In the genomic region with DNA sequence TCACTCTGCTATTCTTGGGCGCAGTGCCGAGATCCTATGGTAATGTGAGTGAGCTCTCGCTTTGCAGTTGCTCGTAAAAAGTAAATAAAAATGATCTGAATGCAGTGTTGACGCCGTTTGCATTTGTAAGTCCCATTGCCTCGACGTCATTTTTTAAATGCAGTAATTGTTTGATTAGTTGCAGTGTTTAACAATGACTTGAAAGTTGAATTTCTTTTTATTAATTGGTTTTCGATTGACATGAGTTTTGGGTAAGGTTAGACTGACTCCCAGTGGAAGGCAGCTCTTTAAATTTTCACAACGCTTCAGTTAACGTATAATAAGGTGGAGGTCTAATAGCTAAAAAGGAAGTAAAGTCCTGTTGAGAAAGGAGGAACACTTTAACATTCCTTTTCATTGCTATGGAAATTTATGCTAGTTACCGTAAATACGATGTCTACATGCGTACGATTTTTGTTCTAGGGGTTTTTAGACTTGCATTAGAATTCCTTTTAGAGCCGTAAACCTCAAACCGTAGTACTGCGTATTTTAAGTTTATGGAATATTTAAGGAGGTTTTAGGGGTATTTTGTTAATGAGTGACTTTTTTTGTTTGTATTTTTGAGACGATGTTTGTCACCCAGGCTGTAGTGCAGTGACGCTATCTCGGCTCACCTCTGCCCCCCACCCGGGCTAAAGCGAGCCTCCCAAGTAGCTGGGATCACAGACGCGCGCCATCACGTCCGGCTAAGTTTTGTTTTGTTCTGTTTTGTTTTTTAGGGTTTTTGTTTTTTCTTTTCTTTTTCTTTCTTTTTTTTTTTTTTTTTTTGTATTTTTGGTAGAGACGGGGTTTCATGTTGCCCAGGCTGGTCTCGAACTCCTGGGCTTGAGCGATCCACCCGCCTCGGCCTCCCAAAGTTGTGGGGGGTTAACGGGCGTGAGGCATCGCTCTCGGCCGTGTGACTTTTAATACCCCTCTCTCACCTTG, we compare ENCODE assay signal across 7 cellular contexts. TPM values are rescaled to one million over a fixed set of nuclear protein-coding genes. Genes with fewer than 3 reads are reported as not detected.
DNase-seq lines count a peak whose midpoint lies in the region; ATAC-seq lines count a peak whose summit lies in the region.

No MANE protein-coding gene starts in this region.

- H3K4me3 Mint-ChIP-seq in activated naive CD8-positive, alpha-beta T cell, result peak overlapping the region; percentile 99

- peak overlapping the region; percentile 100 for H3K27ac ChIP-seq in skeletal muscle tissue (ENCODE audit: low read depth, low read length)

- no peaks in the 10 kb centered on the region for H3K36me3 Mint-ChIP-seq in activated naive CD8-positive, alpha-beta T cell

- no peaks in the 10 kb centered on the region for H3K9me3 ChIP-seq in skeletal muscle tissue (ENCODE audit: control insufficient read depth in 3 of 3, low read length in 3 of 3)

- peak; percentile 49 for DNase-seq in NOMO-1 treated with DMSO at 0.1 percent for 48 hours (lab: John Stamatoyannopoulos, UW; ENCODE audit: unreplicated experiment)

- peak overlapping the region; percentile 98 for H3K4me3 ChIP-seq in iPS-11a (ENCODE audit: low read depth, low read length)
- peak overlapping the region; percentile 93 to 100 (median 100) for H3K4me3 ChIP-seq in skeletal muscle tissue (ENCODE audit: low read length in 3 of 3)

- peaks cover 21 to 31% (median 23%) of the 10 kb centered on the region in 3 donors for H3K4me1 ChIP-seq in skeletal muscle tissue (ENCODE audit: control insufficient read depth in 3 of 3, insufficient read depth in 3 of 3, low read length in 3 of 3)

- no peaks in the 10 kb centered on the region for H3K9me3 Mint-ChIP-seq in activated naive CD8-positive, alpha-beta T cell (ENCODE audit: low read depth)

- H3K9ac ChIP-seq in skeletal muscle tissue (ENCODE audit: low read depth in 1 of 3, low read length in 3 of 3), result peak overlapping the region; percentile 100

- H3K27me3 ChIP-seq in skeletal muscle tissue (ENCODE audit: control insufficient read depth in 3 of 3, insufficient read depth in 3 of 3, low read length in 3 of 3), result no peaks in the 10 kb centered on the region

- no peaks in the 10 kb centered on the region for H3K27me3 Mint-ChIP-seq in activated naive CD8-positive, alpha-beta T cell

- peak; percentile 16 for ATAC-seq in GM18870 (IDR thresholded peaks at IDR 0.05; ENCODE audit: unreplicated experiment)
- ATAC-seq in HG02885 (IDR thresholded peaks at IDR 0.05; ENCODE audit: poor library complexity, unreplicated experiment), result no peak
- ATAC-seq in GM18868 (IDR thresholded peaks at IDR 0.05; ENCODE audit: unreplicated experiment), result no peak

- peaks cover 0 to 4% (median 0%) of the 10 kb centered on the region in 3 donors for H3K36me3 ChIP-seq in skeletal muscle tissue (ENCODE audit: control insufficient read depth in 3 of 3, insufficient read depth in 3 of 3, low read length in 3 of 3)

- peak overlapping the region; percentile 100 for H3K27ac Mint-ChIP-seq in activated naive CD8-positive, alpha-beta T cell

- H3K4me1 Mint-ChIP-seq in activated naive CD8-positive, alpha-beta T cell (ENCODE audit: low read depth), result peaks cover 45% of the 10 kb centered on the region

RNA-seq across cellular contexts. Expression of a gene that starts 1.4 kb away (rescaled TPM):
- total RNA-seq in skeletal muscle tissue, result 382 TPM
